8 cellular contexts compared by ENCODE assay signal in genomic region chr1:171805395-171806115, GRCh38. TPM values are rescaled to one million over a fixed set of nuclear protein-coding genes. Genes with fewer than 3 reads are reported as not detected.
DNase-seq lines count a peak whose midpoint lies in the region; ATAC-seq and TF ChIP-seq lines count a peak whose summit lies in the region.

No MANE protein-coding gene starts in this region.

- H3K4me1 ChIP-seq in KMS-11 (ENCODE audit: low read depth, poor library complexity, severe bottlenecking) (peaks cover 6% of the 10 kb centered on the region), mucosa of descending colon (ENCODE audit: low read depth) (no peaks in the 10 kb centered on the region)

- H2AFZ ChIP-seq in KMS-11 (ENCODE audit: low read depth) = 0 out of 2 replicates have a peak overlapping the region, but pooled peaks have one; percentile 13

- ATAC-seq in GM18505 (IDR thresholded peaks at IDR 0.05; ENCODE audit: unreplicated experiment) (peak; percentile 74), GM21576 (IDR thresholded peaks at IDR 0.05; ENCODE audit: unreplicated experiment) (peak; percentile 77), mucosa of descending colon (peak; percentile 46), HG02840 (IDR thresholded peaks at IDR 0.05; ENCODE audit: low FRiP score, unreplicated experiment) (no peak)

- no peak for DNase-seq in mucosa of descending colon
- no peak for DNase-seq in stimulated activated CD4-positive, alpha-beta T cell treated with anti-CD3 and anti-CD28 coated beads, Interleukin-12 subunit alpha, Interleukin-12 subunit beta, amount 100 ng/mL, for 4 hours
- no peak for DNase-seq in cortex of kidney (lab: John Stamatoyannopoulos, UW)
- DNase-seq in activated CD8-positive, alpha-beta memory T cell treated with anti-CD3 and anti-CD28 coated beads, Interleukin-2, amount 50 U/mL, for 48 hours = no peak

- H3K27ac ChIP-seq in KMS-11 = no peak overlapping the region

- H3K9ac ChIP-seq in KMS-11 = no peak overlapping the region

- no peaks in the 10 kb centered on the region for H4K20me1 ChIP-seq in KMS-11 (ENCODE audit: insufficient read depth)

- intact Hi-C loops in mucosa of descending colon (cut with DNase I, micrococcal nuclease) = no loop called here

- TF ChIP-seq CTCF in KMS-11 (conservative IDR thresholded peaks at IDR 0.05; ENCODE audit: low read depth, low read length) (no peak), mucosa of descending colon (IDR thresholded peaks at IDR 0.05) (no peak)

- peak overlapping the region; percentile 9; the same call in 1 of the 2 replicates for H3K4me2 ChIP-seq in KMS-11

- no peak for TF ChIP-seq POLR2A in GM18505 (IDR thresholded peaks at IDR 0.05; ENCODE audit: borderline replicate concordance, extremely low read depth, insufficient read depth, insufficient read length)

- no peaks in the 10 kb centered on the region for H3K9me3 ChIP-seq in mucosa of descending colon

- no peaks in the 10 kb centered on the region for H3K79me2 ChIP-seq in KMS-11 (ENCODE audit: insufficient read depth, low read depth)

- H3K4me3 ChIP-seq in KMS-11 (IDR thresholded peaks at IDR 0.05; ENCODE audit: insufficient read depth, low read depth, low read length) = no peak overlapping the region
- no peak overlapping the region for H3K4me3 ChIP-seq in mucosa of descending colon

- no peaks in the 10 kb centered on the region for H3K27me3 ChIP-seq in KMS-11 (ENCODE audit: insufficient read depth, low read depth)

- H3K36me3 ChIP-seq in KMS-11 (ENCODE audit: insufficient read depth) (no peaks in the 10 kb centered on the region), mucosa of descending colon (ENCODE audit: low read depth) (no peaks in the 10 kb centered on the region)

RNA-seq across cellular contexts. Expression of gene METTL13, which starts 24.1 kb away (rescaled TPM):
- total RNA-seq in mucosa of descending colon = 10 to 100 TPM; 25.4 to 28.0 (median 25.9) TPM

RNA-seq across cellular contexts. Expression of gene DNM3, which starts 35.7 kb away (rescaled TPM):
- 1 to 10 TPM; 1.4 to 6.4 (median 2.1) TPM for total RNA-seq in mucosa of descending colon
